Comparison of ENCODE assay signal across 25 cellular contexts in genomic region chr2:26679857-26680256, GRCh38. TPM values are rescaled to one million over a fixed set of nuclear protein-coding genes. Genes with fewer than 3 reads are reported as not detected.
"Had no signal": no experiment of that assay in that cellular context is flagged by ENCODE, and none has a peak within 500 bp of the region (broad histone marks: within the 10 kb centered on the region; RNA-seq: fewer than 3 reads in every experiment).

No MANE protein-coding gene starts in this region.

- H3K27me3 ChIP-seq: body of pancreas, upper lobe of left lung had no signal

- H3K4me1 ChIP-seq: body of pancreas, psoas muscle, upper lobe of left lung had no signal

- H3K9me3 Mint-ChIP-seq: central memory CD8-positive, alpha-beta T cell; stimulated activated naive CD8-positive, alpha-beta T cell treated with anti-CD3 and anti-CD28 coated beads, Interleukin-15, amount 100 ng/mL, for 72 hours had no signal

- H3K9me3 ChIP-seq: body of pancreas, psoas muscle, upper lobe of left lung had no signal

- H3K27ac ChIP-seq: body of pancreas, heart left ventricle, psoas muscle, upper lobe of left lung had no signal

- H3K36me3 ChIP-seq: heart left ventricle, upper lobe of left lung had no signal

- H3K36me3 Mint-ChIP-seq: activated naive CD8-positive, alpha-beta T cell; immature natural killer cell; mesothelial cell of epicardium had no signal

- ATAC-seq: activated CD8-positive, alpha-beta T cell treated with anti-CD3 and anti-CD28 coated beads, Interleukin-2, amount 10 ng/mL, durations not matched to agents 7 days and 5 days; body of pancreas; heart left ventricle; psoas muscle; sciatic nerve; stimulated activated naive CD8-positive, alpha-beta T cell treated with anti-CD3 and anti-CD28 coated beads, Interleukin-15, amount 100 ng/mL, for 72 hours; T-helper 17 cell had no signal

- DNase-seq: activated B cell treated with CpG ODN at 0.5 μM for 24 hours; activated CD4-positive, alpha-beta T cell treated with anti-CD3 and anti-CD28 coated beads for 48 hours; activated CD8-positive, alpha-beta memory T cell treated with anti-CD3 and anti-CD28 coated beads, Interleukin-2, amount 50 U/mL, for 4 hours; activated CD8-positive, alpha-beta T cell treated with anti-CD3 and anti-CD28 coated beads, Interleukin-2, amount 10 ng/mL, durations not matched to agents 7 days and 5 days; activated gamma-delta T cell treated with Interleukin-2 at 50 U/mL for 16 hours; activated T-cell treated with anti-CD3 and anti-CD28 coated beads, Interleukin-2, amount 50 U/mL, for 48 hours; amygdala; body of pancreas; effector memory CD4-positive, alpha-beta T cell; heart left ventricle; immature natural killer cell; nephron progenitor cell; psoas muscle; stimulated activated CD4-positive, alpha-beta T cell treated with anti-CD3 and anti-CD28 coated beads, Interleukin-1b, Interleukin-23, amount 100 ng/mL, for 48 hours; stimulated activated naive CD8-positive, alpha-beta T cell treated with anti-CD3 and anti-CD28 coated beads, Interleukin-15, amount 100 ng/mL, for 72 hours; T-helper 17 cell; upper lobe of left lung had no signal

- H3K27ac Mint-ChIP-seq: activated B cell treated with CpG ODN at 0.5 μM for 24 hours; activated CD8-positive, alpha-beta T cell treated with anti-CD3 and anti-CD28 coated beads, Interleukin-2, amount 10 ng/mL, durations not matched to agents 7 days and 5 days; activated naive CD8-positive, alpha-beta T cell; immature natural killer cell; mesothelial cell of epicardium; nephron progenitor cell; stimulated activated naive CD8-positive, alpha-beta T cell treated with anti-CD3 and anti-CD28 coated beads, Interleukin-15, amount 100 ng/mL, for 72 hours; T-helper 17 cell had no signal

- H3K4me1 Mint-ChIP-seq: activated B cell treated with CpG ODN at 0.5 μM for 24 hours; central memory CD8-positive, alpha-beta T cell; immature natural killer cell; stimulated activated naive CD8-positive, alpha-beta T cell treated with anti-CD3 and anti-CD28 coated beads, Interleukin-15, amount 100 ng/mL, for 72 hours had no signal

- H3K4me3 Mint-ChIP-seq: activated B cell treated with CpG ODN at 0.5 μM for 24 hours; activated CD8-positive, alpha-beta T cell treated with anti-CD3 and anti-CD28 coated beads, Interleukin-2, amount 10 ng/mL, durations not matched to agents 7 days and 5 days; activated naive CD8-positive, alpha-beta T cell; central memory CD8-positive, alpha-beta T cell; immature natural killer cell; mesothelial cell of epicardium; nephron progenitor cell; stimulated activated naive CD8-positive, alpha-beta T cell treated with anti-CD3 and anti-CD28 coated beads, Interleukin-15, amount 100 ng/mL, for 72 hours; T-helper 17 cell had no signal

- H3K4me3 ChIP-seq: body of pancreas, heart left ventricle, lung, psoas muscle, upper lobe of left lung had no signal

RNA-seq across cellular contexts. Expression of gene KCNK3, which starts 12.7 kb away (rescaled TPM):
- total RNA-seq: activated B cell treated with CpG ODN at 0.5 μM for 24 hours; activated CD8-positive, alpha-beta T cell treated with anti-CD3 and anti-CD28 coated beads, Interleukin-2, amount 10 ng/mL, durations not matched to agents 7 days and 5 days; T-helper 17 cell had no signal
- polyA plus RNA-seq: immature natural killer cell had no signal

RNA-seq across cellular contexts. Expression of gene CIB4, which starts 38.7 kb away (rescaled TPM):
- total RNA-seq: activated B cell treated with CpG ODN at 0.5 μM for 24 hours; activated CD8-positive, alpha-beta T cell treated with anti-CD3 and anti-CD28 coated beads, Interleukin-2, amount 10 ng/mL, durations not matched to agents 7 days and 5 days; body of pancreas; frontal cortex; heart left ventricle; mesothelial cell of epicardium; omental fat pad; psoas muscle; sciatic nerve; T-helper 17 cell; temporal lobe; upper lobe of left lung had no signal
- polyA plus RNA-seq: heart left ventricle, immature natural killer cell, lung, psoas muscle had no signal
